In the genomic region with DNA sequence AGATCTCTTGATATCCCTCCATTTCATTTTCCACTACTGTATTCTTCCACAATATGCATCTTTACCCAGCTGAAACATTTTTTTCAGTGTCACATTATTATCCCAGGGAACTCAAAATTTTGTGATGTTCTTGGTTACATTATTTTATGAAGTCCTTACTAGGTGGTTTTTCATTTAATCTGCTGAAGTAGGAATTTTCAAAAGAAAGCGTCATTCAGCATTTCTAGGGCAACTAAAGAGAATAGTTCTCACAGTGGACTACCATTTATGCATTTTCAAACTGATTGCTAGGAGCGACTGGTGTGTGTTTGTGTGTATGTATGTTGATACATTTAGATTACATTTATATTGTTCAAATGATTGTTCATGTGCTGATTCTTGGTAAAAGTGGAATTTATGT, we compare ENCODE assay signal across 14 cellular contexts. TPM values are rescaled to one million over a fixed set of nuclear protein-coding genes. Genes with fewer than 3 reads are reported as not detected.
DNase-seq lines count a peak whose midpoint lies in the region; ATAC-seq, FAIRE-seq and TF ChIP-seq lines count a peak whose summit lies in the region.
"Had no signal": no experiment of that assay in that cellular context is flagged by ENCODE, and none has a peak within 500 bp of the region (broad histone marks: within the 10 kb centered on the region; RNA-seq: fewer than 3 reads in every experiment).

No MANE protein-coding gene starts in this region.

- no peaks in the 10 kb centered on the region for H3K9me3 ChIP-seq in HepG2 (ENCODE audit: low read length)
- no peaks in the 10 kb centered on the region for H3K9me3 ChIP-seq in right lobe of liver
- H3K9me3 ChIP-seq in OCI-LY7 (ENCODE audit: low read length): no peaks in the 10 kb centered on the region
- H3K9me3 ChIP-seq: SJSA1 had no signal

- H2AFZ ChIP-seq in HepG2 (ENCODE audit: low read length) (no peak overlapping the region), OCI-LY7 (ENCODE audit: low read length) (peak overlapping the region; percentile 84)

- no peak for TF ChIP-seq RAD21 in HepG2 (CRISPR knock-in tag; IDR thresholded peaks at IDR 0.05)

- H3K79me2 ChIP-seq in HepG2 (ENCODE audit: insufficient read depth, low read length) (peaks cover 29% of the 10 kb centered on the region), OCI-LY7 (ENCODE audit: insufficient read depth, low read depth, low read length) (peaks cover 60% of the 10 kb centered on the region)

- POLR2A ChIA-PET in HepG2 (lab: Yijun Ruan, JAX): no interaction called here
- POLR2A ChIA-PET in OCI-LY7 (lab: Charles Lee): interaction anchor here (1.0 to 1.9 kb wide), 2 partner anchors 43 to 322 kb away, joined by 3 to 6 read pairs; partner anchors contain the start of gene COX7A2

- H3K4me2 ChIP-seq in HepG2 (ENCODE audit: low read depth, low read length) (no peak overlapping the region), OCI-LY7 (ENCODE audit: low read length) (peak overlapping the region; percentile 94)

- WGBS in HepG2 (ENCODE audit: low lambda C conversion rate): 98% methylated on average over 2 of the region's 2 CpGs
- 89% methylated on average over 2 of the region's 2 CpGs for WGBS in right lobe of liver (ENCODE audit: insufficient coverage, low coverage, low lambda C conversion rate, missing lambda C conversion rate)

- TF ChIP-seq EP300 in HepG2 (IDR thresholded peaks at IDR 0.05; ENCODE audit: low read depth in 2 of 2, low read length in 2 of 2) (no peak), HepG2 (CRISPR knock-in tag; IDR thresholded peaks at IDR 0.05; ENCODE audit: borderline replicate concordance) (no peak)

- H3K27me3 ChIP-seq in HepG2 (ENCODE audit: control insufficient read depth in 1 of 2, insufficient read depth in 2 of 2, low read length in 2 of 2) (no peaks in the 10 kb centered on the region; a peak in 1 of 5 replicates), right lobe of liver (no peaks in the 10 kb centered on the region)
- H3K27me3 ChIP-seq: SJSA1 had no signal

- BruUV-seq in HepG2 (replicated peaks; lab: Mats Ljungman, UMichigan) (no TSS peak), OCI-LY7 (replicated peaks; lab: Mats Ljungman, UMichigan) (no TSS peak)

- TF ChIP-seq POLR2A in HepG2 (IDR thresholded peaks at IDR 0.05; ENCODE audit: insufficient read depth in 1 of 2, low read depth in 2 of 2, low read length in 2 of 2) (no peak), right lobe of liver (IDR thresholded peaks at IDR 0.05) (no peak), GM18505 (IDR thresholded peaks at IDR 0.05; ENCODE audit: borderline replicate concordance, extremely low read depth, insufficient read depth, insufficient read length) (no peak)

- ATAC-seq in HepG2 (no peak), right lobe of liver (no peak), GM18505 (IDR thresholded peaks at IDR 0.05; ENCODE audit: unreplicated experiment) (no peak)
- ATAC-seq: left ventricle myocardium superior had no signal

- FAIRE-seq in HepG2 (lab: Jason Lieb, UNC): no peak

- CTCF ChIA-PET in HepG2 (lab: Yijun Ruan, JAX; ENCODE audit: low intra/inter-chr PET ratio, low total read pairs) (no interaction called here), OCI-LY7 (lab: Charles Lee; ENCODE audit: unreplicated experiment) (no interaction called here)

- H3K4me1 ChIP-seq in HepG2 (ENCODE audit: insufficient read depth, low read length) (peaks cover 25% of the 10 kb centered on the region), right lobe of liver (peaks cover 0 to 23% (median 8%) of the 10 kb centered on the region in 4 donors), OCI-LY7 (ENCODE audit: insufficient read depth, low read length, poor library complexity, severe bottlenecking) (peaks cover 35% of the 10 kb centered on the region)

- no peak for TF ChIP-seq CTCF in HepG2 (CRISPR knock-in tag; IDR thresholded peaks at IDR 0.05)
- TF ChIP-seq CTCF in right lobe of liver (IDR thresholded peaks at IDR 0.05): no peak
- TF ChIP-seq CTCF in OCI-LY7 (conservative IDR thresholded peaks at IDR 0.05; ENCODE audit: low read length): no peak
- TF ChIP-seq CTCF in epithelial cell of proximal tubule (conservative IDR thresholded peaks at IDR 0.05; ENCODE audit: low read depth, low read length): no peak

- no peak overlapping the region for H3K27ac ChIP-seq in HepG2 (ENCODE audit: extremely low read length, insufficient read depth, low read length)
- H3K27ac ChIP-seq in right lobe of liver: no peak overlapping the region
- H3K27ac ChIP-seq in OCI-LY7 (ENCODE audit: low read depth, low read length, poor library complexity, severe bottlenecking): peak overlapping the region; percentile 33
- H3K27ac ChIP-seq: SJSA1 had no signal

- H4K20me1 ChIP-seq in HepG2 (ENCODE audit: insufficient read depth, low read length) (peaks cover 12% of the 10 kb centered on the region), OCI-LY7 (ENCODE audit: insufficient read depth, low read length) (peaks cover 15% of the 10 kb centered on the region)

- intact Hi-C loops in HepG2 (cut with micrococcal nuclease; ENCODE audit: unreplicated experiment): loop anchor here (5.0 kb wide), 1 partner anchor 315 kb away; the partner anchor contains the start of gene SENP6
- intact Hi-C loops in right lobe of liver (cut with DNase I): no loop called here
- intact Hi-C loops in OCI-LY7 (cut with micrococcal nuclease; ENCODE audit: unreplicated experiment): loop anchor here (5.0 kb wide), 2 partner anchors 1635 to 1765 kb away; partner anchors contain the start of genes EEF1A1 and SLC17A5

- in situ Hi-C loops in HepG2 (cut with HindIII; ENCODE audit: extremely low pct_ligation_motif_present, low pct_unique_long_range_greater_than_20kb): loop anchor here (10.0 kb wide), 1 partner anchor 238 kb away; no protein-coding TSS in a partner anchor

- no peaks in the 10 kb centered on the region for H3K9me2 ChIP-seq in OCI-LY7 (ENCODE audit: insufficient read depth, low read length)

- no peak overlapping the region for H3K4me3 ChIP-seq in HepG2 (replicated peaks in 1 of 3; ENCODE audit: insufficient read depth in 1 of 3, low read depth in 2 of 3, low read length in 3 of 3)
- H3K4me3 ChIP-seq in right lobe of liver: no peak overlapping the region
- H3K4me3 ChIP-seq in OCI-LY7 (ENCODE audit: low read depth, low read length, poor library complexity, severe bottlenecking): peak overlapping the region; percentile 94
- H3K4me3 ChIP-seq in epithelial cell of proximal tubule (ENCODE audit: low read depth, low read length): peak overlapping the region; percentile 77
- H3K4me3 ChIP-seq: SJSA1 had no signal

- H3K36me3 ChIP-seq in HepG2 (replicated peaks in 1 of 2; ENCODE audit: control insufficient read depth in 1 of 2, insufficient read depth in 2 of 2, low read length in 2 of 2) (no peaks in the 10 kb centered on the region), right lobe of liver (no peaks in the 10 kb centered on the region), OCI-LY7 (ENCODE audit: insufficient read depth, low read length) (no peaks in the 10 kb centered on the region)

- no peak for DNase-seq in HepG2 (ENCODE audit: low spot score)
- no peak for DNase-seq in right lobe of liver
- no peak for DNase-seq in OCI-LY7 (ENCODE audit: low spot score)
- no peak for DNase-seq in epithelial cell of proximal tubule (ENCODE audit: low read depth)
- no peak for DNase-seq in NCI-H2171 treated with DMSO at 0.1 percent for 48 hours (lab: John Stamatoyannopoulos, UW)
- no peak for DNase-seq in DMS 273 (lab: John Stamatoyannopoulos, UW; ENCODE audit: unreplicated experiment)
- DNase-seq in NCI-H2227 treated with DMSO at 0.1 percent for 48 hours (lab: John Stamatoyannopoulos, UW): no peak
- DNase-seq: caudate nucleus, endodermal cell, foreskin fibroblast, left ventricle myocardium superior, NCI-H1417 treated with DMSO at 0.1 percent for 48 hours had no signal

- H3K9ac ChIP-seq in HepG2 (ENCODE audit: insufficient read depth, low read depth, low read length): no peak overlapping the region

RNA-seq across cellular contexts. Expression of gene TMEM30A, which starts 2.4 kb away (rescaled TPM):
- 38.4 and 54.4 TPM in 2 replicates for total RNA-seq in HepG2 (2016; rRNA removed; fragmentation: Illumina TruSeq; extraction: Trizol)
- total RNA-seq in HepG2 (2016; cell fraction: cytosol; rRNA removed; fragmentation: Illumina TruSeq; extraction: Trizol; ENCODE audit: low read depth): 1.8 and 2.4 TPM in 2 replicates
- total RNA-seq in HepG2 (2016; cell fraction: insoluble cytoplasmic fraction; rRNA removed; fragmentation: Illumina TruSeq; extraction: Trizol): 32.4 and 47.0 TPM in 2 replicates
- total RNA-seq in HepG2 (2016; cell fraction: membrane; rRNA removed; fragmentation: Illumina TruSeq; extraction: Trizol): 9.9 and 10.6 TPM in 2 replicates
- 57.2 and 65.2 TPM in 2 replicates for total RNA-seq in HepG2 (2016; cell fraction: nucleus; rRNA removed; fragmentation: Illumina TruSeq; extraction: Trizol)
- 14.9 and 17.6 TPM in 2 replicates for polyA plus RNA-seq in HepG2 (2011; rRNA removed)
- polyA plus RNA-seq in HepG2 (2011; cell fraction: cytosol; rRNA removed): 6.1 and 11.4 TPM in 2 replicates
- 11.2 and 15.5 TPM in 2 replicates for polyA plus RNA-seq in HepG2 (2011; cell fraction: nucleus; rRNA removed)
- 53.2 and 56.8 TPM in 2 replicates for polyA plus RNA-seq in HepG2 (2012)
- polyA plus RNA-seq in HepG2 (2016; cell fraction: cytosol; fragmentation: Illumina TruSeq; extraction: Trizol; ENCODE audit: low read depth): 1.9 TPM in 2 replicates
- 28.3 and 31.1 TPM in 2 replicates for polyA plus RNA-seq in HepG2 (2016; cell fraction: insoluble cytoplasmic fraction; fragmentation: Illumina TruSeq; extraction: Trizol; ENCODE audit: low read depth)
- 5.5 and 5.6 TPM in 2 replicates for polyA plus RNA-seq in HepG2 (2016; cell fraction: membrane; fragmentation: Illumina TruSeq; extraction: Trizol; ENCODE audit: low read depth)
- polyA plus RNA-seq in HepG2 (2016; cell fraction: nucleus; fragmentation: Illumina TruSeq; extraction: Trizol; ENCODE audit: insufficient read depth, low read depth): 68.9 and 74.9 TPM in 2 replicates
- polyA minus RNA-seq in HepG2 (2011; rRNA and poly(A)+ RNA removed; ENCODE audit: low replicate concordance): 7.4 and 11.2 TPM in 2 replicates
- polyA minus RNA-seq in HepG2 (2011; cell fraction: cytosol; rRNA and poly(A)+ RNA removed): 18.1 and 24.4 TPM in 2 replicates
- 28.7 and 32.2 TPM in 2 replicates for polyA minus RNA-seq in HepG2 (2011; cell fraction: nucleus; rRNA and poly(A)+ RNA removed)
- 10 to 100 TPM; 40.1 to 66.8 (median 62.2) TPM for total RNA-seq in right lobe of liver
- total RNA-seq in OCI-LY7 (2014; rRNA removed; shearing (Covaris generic)): 16.4 and 18.2 TPM in 2 replicates
- 31.2 and 32.1 TPM in 2 replicates for total RNA-seq in OCI-LY7 (2022)
- total RNA-seq in epithelial cell of proximal tubule: 62.7 and 73.1 TPM in 2 replicates

RNA-seq across cellular contexts. Expression of gene COX7A2, which starts 43.4 kb away (rescaled TPM):
- total RNA-seq in HepG2 (2016; rRNA removed; fragmentation: Illumina TruSeq; extraction: Trizol) (481 and 556 TPM in 2 replicates), right lobe of liver (100 to 1,000 TPM; 159 to 345 (median 218) TPM), OCI-LY7 (2022) (403 and 421 TPM in 2 replicates), epithelial cell of proximal tubule (322 and 342 TPM in 2 replicates)
- total RNA-seq in HepG2 (2016; cell fraction: cytosol; rRNA removed; fragmentation: Illumina TruSeq; extraction: Trizol; ENCODE audit: low read depth): 280 and 328 TPM in 2 replicates
- 517 and 605 TPM in 2 replicates for total RNA-seq in HepG2 (2016; cell fraction: insoluble cytoplasmic fraction; rRNA removed; fragmentation: Illumina TruSeq; extraction: Trizol)
- 294 and 325 TPM in 2 replicates for total RNA-seq in HepG2 (2016; cell fraction: membrane; rRNA removed; fragmentation: Illumina TruSeq; extraction: Trizol)
- total RNA-seq in HepG2 (2016; cell fraction: nucleus; rRNA removed; fragmentation: Illumina TruSeq; extraction: Trizol): 231 and 261 TPM in 2 replicates
- polyA plus RNA-seq in HepG2 (2011; rRNA removed): 311 and 407 TPM in 2 replicates
- 137 and 186 TPM in 2 replicates for polyA plus RNA-seq in HepG2 (2011; cell fraction: cytosol; rRNA removed)
- polyA plus RNA-seq in HepG2 (2011; cell fraction: nucleus; rRNA removed): 59.1 and 61.9 TPM in 2 replicates
- polyA plus RNA-seq in HepG2 (2012): 241 and 395 TPM in 2 replicates
- polyA plus RNA-seq in HepG2 (2016; cell fraction: cytosol; fragmentation: Illumina TruSeq; extraction: Trizol; ENCODE audit: low read depth): 218 and 256 TPM in 2 replicates
- polyA plus RNA-seq in HepG2 (2016; cell fraction: insoluble cytoplasmic fraction; fragmentation: Illumina TruSeq; extraction: Trizol; ENCODE audit: low read depth): 311 and 334 TPM in 2 replicates
- 165 and 228 TPM in 2 replicates for polyA plus RNA-seq in HepG2 (2016; cell fraction: membrane; fragmentation: Illumina TruSeq; extraction: Trizol; ENCODE audit: low read depth)
- 278 and 326 TPM in 2 replicates for polyA plus RNA-seq in HepG2 (2016; cell fraction: nucleus; fragmentation: Illumina TruSeq; extraction: Trizol; ENCODE audit: insufficient read depth, low read depth)
- polyA minus RNA-seq in HepG2 (2011; rRNA and poly(A)+ RNA removed; ENCODE audit: low replicate concordance): 63.3 and 108 TPM in 2 replicates
- polyA minus RNA-seq in HepG2 (2011; cell fraction: cytosol; rRNA and poly(A)+ RNA removed): 36.2 and 38.6 TPM in 2 replicates
- 17.8 and 18.6 TPM in 2 replicates for polyA minus RNA-seq in HepG2 (2011; cell fraction: nucleus; rRNA and poly(A)+ RNA removed)
- 133 and 210 TPM in 2 replicates for total RNA-seq in OCI-LY7 (2014; rRNA removed; shearing (Covaris generic))

Comparison
In these comparisons a context has a peak if more than half of its experiments do, and no peak if none do; other contexts are left out.
1. intact Hi-C loops: an anchor here in HepG2 (5.0 kb wide) and OCI-LY7 (5.0 kb wide); none called in right lobe of liver.
2. H3K4me3 ChIP-seq: peak in OCI-LY7 (single experiment) and epithelial cell of proximal tubule (single experiment); none in HepG2 (0 of 3) and right lobe of liver (0 of 3).